In the genomic region with DNA sequence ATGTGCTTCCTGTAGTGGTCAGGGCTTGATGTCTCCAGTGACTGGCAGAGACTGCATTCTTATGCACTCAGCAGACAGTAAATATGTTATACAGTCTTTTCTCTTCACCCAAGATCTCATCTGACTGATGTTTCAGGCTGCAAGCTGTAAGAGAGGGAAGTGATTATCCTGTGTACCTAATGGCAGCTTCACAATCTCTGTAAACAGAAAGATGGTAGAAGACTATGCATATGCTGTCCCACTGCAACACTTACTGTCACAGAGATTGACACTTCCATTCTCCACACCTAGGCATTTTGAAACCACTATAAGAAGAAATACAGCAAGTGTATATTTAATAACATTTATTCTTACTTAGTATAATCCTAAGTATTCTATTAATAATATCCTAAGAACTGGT, we compare ENCODE assay signal across 2 cellular contexts.
TF ChIP-seq lines count a peak whose summit lies in the region.

No MANE protein-coding gene starts in this region.

TF ChIP-seq in A549, 52 proteins besides CTCF, POLR2A, EP300 and RAD21 (continued from another document):
- TF ChIP-seq FOSB (CRISPR knock-in tag; IDR thresholded peaks at IDR 0.05) = no peak
- TF ChIP-seq MAFK (IDR thresholded peaks at IDR 0.05; ENCODE audit: partially characterized antibody) = no peak
- TF ChIP-seq FOXS1 (CRISPR knock-in tag; IDR thresholded peaks at IDR 0.05) = no peak
- no peak for TF ChIP-seq POLR2AphosphoS2 (conservative IDR thresholded peaks at IDR 0.05; ENCODE audit: low read length)
- TF ChIP-seq HEYL (CRISPR knock-in tag; IDR thresholded peaks at IDR 0.05) = no peak
- TF ChIP-seq ESRRA (IDR thresholded peaks at IDR 0.05; ENCODE audit: borderline replicate concordance, low read length) = no peak
- no peak for TF ChIP-seq EHF (CRISPR knock-in tag; IDR thresholded peaks at IDR 0.05)
- TF ChIP-seq HMGXB4 (CRISPR knock-in tag; IDR thresholded peaks at IDR 0.05; ENCODE audit: borderline replicate concordance) = no peak
- TF ChIP-seq ZNF302 (CRISPR knock-in tag; IDR thresholded peaks at IDR 0.05) = no peak
- no peak for TF ChIP-seq RARB (CRISPR knock-in tag; IDR thresholded peaks at IDR 0.05)
- no peak for TF ChIP-seq ZC3H11A (IDR thresholded peaks at IDR 0.05)
- TF ChIP-seq CBX8 (IDR thresholded peaks at IDR 0.05) = no peak
- no peak for TF ChIP-seq RNF2 (IDR thresholded peaks at IDR 0.05; ENCODE audit: borderline replicate concordance, low read depth)
- no peak for TF ChIP-seq E2F6 (IDR thresholded peaks at IDR 0.05; ENCODE audit: borderline replicate concordance, low read depth)
- TF ChIP-seq FOSL2 (IDR thresholded peaks at IDR 0.05) = no peak
- no peak for TF ChIP-seq FOSL2 (CRISPR knock-in tag; IDR thresholded peaks at IDR 0.05)
TF ChIP-seq in A549: peak in this region for 0.

TF ChIP-seq in H1, 55 proteins besides CTCF, POLR2A, EP300 and RAD21 (continued from another document):
- no peak for TF ChIP-seq GABPA (IDR thresholded peaks at IDR 0.05; ENCODE audit: borderline replicate concordance, insufficient read depth, low read length)
- no peak for TF ChIP-seq YY1 (IDR thresholded peaks at IDR 0.05; ENCODE audit: low read depth, low read length)
- TF ChIP-seq SUZ12 (IDR thresholded peaks at IDR 0.05; ENCODE audit: low read length) = no peak
- TF ChIP-seq KDM4A (IDR thresholded peaks at IDR 0.05; ENCODE audit: low read depth, low read length, severe bottlenecking) = no peak
- TF ChIP-seq HDAC2 (IDR thresholded peaks at IDR 0.05; ENCODE audit: borderline replicate concordance in 1 of 2, low read depth in 2 of 2, low read length in 2 of 2) = no peak
- TF ChIP-seq FOSL1 (IDR thresholded peaks at IDR 0.05; ENCODE audit: insufficient read depth, low read depth, low read length) = no peak
